In the genomic region with DNA sequence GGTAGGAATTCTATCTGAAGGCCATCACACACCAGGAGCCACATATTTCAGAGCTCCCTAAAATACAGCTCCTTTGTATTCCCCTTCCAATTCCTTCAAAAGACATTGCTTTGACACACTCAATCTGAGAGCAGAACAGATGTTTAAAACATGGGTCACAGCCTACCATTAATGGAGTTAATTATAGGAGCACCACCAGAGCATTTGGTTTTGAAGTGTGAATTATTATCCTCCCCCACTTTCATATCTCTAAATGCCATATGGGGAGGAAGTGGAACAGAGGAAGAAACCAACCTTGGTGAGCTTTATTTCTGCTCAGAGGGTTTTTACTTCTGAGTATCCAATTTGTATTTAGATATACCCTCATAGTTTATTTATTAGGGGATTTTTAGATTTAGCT, we compare ENCODE assay signal across 14 cellular contexts. TPM values are rescaled to one million over a fixed set of nuclear protein-coding genes. Genes with fewer than 3 reads are reported as not detected.
DNase-seq lines count a peak whose midpoint lies in the region; ATAC-seq and TF ChIP-seq lines count a peak whose summit lies in the region.
"Had no signal": no experiment of that assay in that cellular context is flagged by ENCODE, and none has a peak within 500 bp of the region (broad histone marks: within the 10 kb centered on the region; RNA-seq: fewer than 3 reads in every experiment).

No MANE protein-coding gene starts in this region.

- POLR2A ChIA-PET in activated CD8-positive, alpha-beta T cell treated with anti-CD3 and anti-CD28 coated beads, Interleukin-2, amount 10 ng/mL, durations not matched to agents 7 days and 5 days (lab: Charles Lee), result no interaction called here

- no peak for TF ChIP-seq CTCF in GM06990 (IDR thresholded peaks at IDR 0.05; ENCODE audit: insufficient read depth, low read length, poor library complexity, severe bottlenecking)

- CTCF ChIA-PET in activated CD8-positive, alpha-beta T cell treated with anti-CD3 and anti-CD28 coated beads, Interleukin-2, amount 10 ng/mL, durations not matched to agents 7 days and 5 days (lab: Charles Lee), result no interaction called here

- H3K27me3 ChIP-seq in GM06990 (replicated peaks; ENCODE audit: control insufficient read depth, insufficient read depth, low read length), result no peaks in the 10 kb centered on the region

- no peaks in the 10 kb centered on the region for H3K36me3 Mint-ChIP-seq in activated CD8-positive, alpha-beta T cell treated with anti-CD3 and anti-CD28 coated beads, Interleukin-2, amount 10 ng/mL, durations not matched to agents 7 days and 5 days (ENCODE audit: low read depth)
- H3K36me3 Mint-ChIP-seq: naive thymus-derived CD4-positive, alpha-beta T cell had no signal

- no peaks in the 10 kb centered on the region for H3K9me3 Mint-ChIP-seq in activated CD8-positive, alpha-beta T cell treated with anti-CD3 and anti-CD28 coated beads, Interleukin-2, amount 10 ng/mL, durations not matched to agents 7 days and 5 days (ENCODE audit: insufficient read depth)
- H3K9me3 Mint-ChIP-seq: central memory CD8-positive, alpha-beta T cell; naive thymus-derived CD4-positive, alpha-beta T cell had no signal

- ATAC-seq in GM19468 (IDR thresholded peaks at IDR 0.05; ENCODE audit: extremely low read depth, unreplicated experiment) (peak; percentile 27), HG02981 (IDR thresholded peaks at IDR 0.05; ENCODE audit: unreplicated experiment) (peak; percentile 47)
- ATAC-seq in activated CD8-positive, alpha-beta T cell treated with anti-CD3 and anti-CD28 coated beads, Interleukin-2, amount 10 ng/mL, durations not matched to agents 7 days and 5 days, result no peak
- ATAC-seq: naive thymus-derived CD4-positive, alpha-beta T cell had no signal

- peaks cover 12% of the 10 kb centered on the region for H3K27me3 Mint-ChIP-seq in activated CD8-positive, alpha-beta T cell treated with anti-CD3 and anti-CD28 coated beads, Interleukin-2, amount 10 ng/mL, durations not matched to agents 7 days and 5 days (ENCODE audit: low read depth)

- no peak overlapping the region for H3K27ac Mint-ChIP-seq in activated CD8-positive, alpha-beta T cell treated with anti-CD3 and anti-CD28 coated beads, Interleukin-2, amount 10 ng/mL, durations not matched to agents 7 days and 5 days
- H3K27ac Mint-ChIP-seq: naive thymus-derived CD4-positive, alpha-beta T cell had no signal

- peak; percentile 58 for DNase-seq in GM06990 (ENCODE audit: extremely low read depth, insufficient read length)
- DNase-seq in NCI-H1694 treated with DMSO at 0.1 percent for 48 hours (lab: John Stamatoyannopoulos, UW), result peak; percentile 21
- no peak for DNase-seq in activated CD8-positive, alpha-beta T cell treated with anti-CD3 and anti-CD28 coated beads, Interleukin-2, amount 10 ng/mL, durations not matched to agents 7 days and 5 days
- no peak for DNase-seq in activated CD8-positive, alpha-beta memory T cell treated with anti-CD3 and anti-CD28 coated beads, Interleukin-2, amount 50 U/mL, for 4 hours
- no peak for DNase-seq in DMS153 (lab: John Stamatoyannopoulos, UW)
- no peak for DNase-seq in EL
- DNase-seq: activated CD4-positive, alpha-beta T cell treated with anti-CD3 and anti-CD28 coated beads for 48 hours; activated naive CD4-positive, alpha-beta T cell; H7; naive thymus-derived CD4-positive, alpha-beta T cell had no signal

- no peaks in the 10 kb centered on the region for H3K36me3 ChIP-seq in GM06990 (ENCODE audit: control insufficient read depth, insufficient read depth, low read length)

- H3K4me3 ChIP-seq in GM06990 (replicated peaks; ENCODE audit: low read depth, low read length), result no peak overlapping the region
- H3K4me3 ChIP-seq: skin epidermis had no signal

- peaks cover 3% of the 10 kb centered on the region for H3K4me1 Mint-ChIP-seq in activated CD8-positive, alpha-beta T cell treated with anti-CD3 and anti-CD28 coated beads, Interleukin-2, amount 10 ng/mL, durations not matched to agents 7 days and 5 days (ENCODE audit: low read depth)
- H3K4me1 Mint-ChIP-seq: central memory CD8-positive, alpha-beta T cell had no signal

- no peak overlapping the region for H3K4me3 Mint-ChIP-seq in activated CD8-positive, alpha-beta T cell treated with anti-CD3 and anti-CD28 coated beads, Interleukin-2, amount 10 ng/mL, durations not matched to agents 7 days and 5 days
- H3K4me3 Mint-ChIP-seq: central memory CD8-positive, alpha-beta T cell; naive thymus-derived CD4-positive, alpha-beta T cell had no signal

RNA-seq across cellular contexts. Expression of gene TNFRSF21, which starts 50.7 kb away (rescaled TPM):
- under 1 TPM; 0.16 to 0.23 TPM for total RNA-seq in activated CD8-positive, alpha-beta T cell treated with anti-CD3 and anti-CD28 coated beads, Interleukin-2, amount 10 ng/mL, durations not matched to agents 7 days and 5 days

Comparison
In these comparisons a context has a peak if more than half of its experiments do, and no peak if none do; other contexts are left out.
1. DNase-seq: peak in GM06990 (single experiment) and NCI-H1694 treated with DMSO at 0.1 percent for 48 hours (single experiment); none in activated CD8-positive, alpha-beta T cell treated with anti-CD3 and anti-CD28 coated beads, Interleukin-2, amount 10 ng/mL, durations not matched to agents 7 days and 5 days (single experiment), activated CD8-positive, alpha-beta memory T cell treated with anti-CD3 and anti-CD28 coated beads, Interleukin-2, amount 50 U/mL, for 4 hours (single experiment), DMS153 (single experiment) and EL (single experiment).